In the genomic region with DNA sequence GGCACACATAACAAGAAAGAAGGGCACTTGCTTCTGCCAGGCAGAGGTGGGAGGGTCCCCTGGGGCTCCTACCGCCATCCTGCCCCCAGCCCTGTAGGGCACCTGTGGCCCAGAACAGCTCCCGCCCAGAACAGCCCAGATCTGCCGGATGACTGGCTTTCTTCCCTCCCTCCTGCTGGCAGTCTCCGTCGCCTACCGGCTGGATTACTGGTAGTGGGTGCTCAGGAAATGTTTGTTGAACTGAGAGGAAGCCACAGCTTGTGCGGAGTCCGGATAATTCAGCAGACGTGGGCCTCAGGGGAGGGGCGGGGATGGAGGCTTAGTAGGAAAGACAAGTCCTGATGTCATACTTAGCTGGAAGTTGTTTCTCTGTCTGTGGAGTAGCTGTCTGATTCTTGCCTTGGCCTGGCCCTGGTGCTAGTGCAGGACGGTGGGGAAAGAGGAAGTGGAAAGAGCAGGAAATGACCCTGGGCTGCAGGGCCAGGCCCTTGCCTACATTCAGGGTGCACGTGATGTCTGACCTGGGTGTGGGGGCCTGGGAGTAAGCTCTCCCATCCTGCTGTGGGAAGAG, we compare ENCODE assay signal across 5 cellular contexts.
DNase-seq lines count a peak whose midpoint lies in the region; ATAC-seq and TF ChIP-seq lines count a peak whose summit lies in the region.

No MANE protein-coding gene starts in this region.

- ATAC-seq in GM18861 (IDR thresholded peaks at IDR 0.05; ENCODE audit: unreplicated experiment) = no peak

- peaks cover 10% of the 10 kb centered on the region for H3K27me3 Mint-ChIP-seq in nephron (ENCODE audit: low read depth)

- H3K9me3 Mint-ChIP-seq in nephron = no peaks in the 10 kb centered on the region

- peak overlapping the region; percentile 15 to 83 (median 59) for H3K27ac Mint-ChIP-seq in nephron

- H3K4me3 ChIP-seq in cardiac fibroblast (replicated peaks in 1 of 2; ENCODE audit: low read depth in 2 of 2, low read length in 2 of 2) = no peak overlapping the region

- DNase-seq in NCI-H82 (lab: John Stamatoyannopoulos, UW) = peak; percentile 84
- DNase-seq in cardiac fibroblast (ENCODE audit: low read depth in 2 of 2) = peak; percentile 88 to 94
- no peak for DNase-seq in NCI-H1436 (lab: John Stamatoyannopoulos, UW)

- H3K36me3 Mint-ChIP-seq in nephron (ENCODE audit: low read depth) = no peaks in the 10 kb centered on the region

- peaks cover 59% of the 10 kb centered on the region for H3K4me1 Mint-ChIP-seq in nephron

- peak overlapping the region in 1 of 3 experiments; percentile 6 for H3K4me3 Mint-ChIP-seq in nephron

- no peak for TF ChIP-seq CTCF in cardiac fibroblast (IDR thresholded peaks at IDR 0.05; ENCODE audit: low read depth, low read length)
- TF ChIP-seq CTCF in nephron (IDR thresholded peaks at IDR 0.05; ENCODE audit: unreplicated experiment in 3 of 3) = no peak
